In the genomic region with DNA sequence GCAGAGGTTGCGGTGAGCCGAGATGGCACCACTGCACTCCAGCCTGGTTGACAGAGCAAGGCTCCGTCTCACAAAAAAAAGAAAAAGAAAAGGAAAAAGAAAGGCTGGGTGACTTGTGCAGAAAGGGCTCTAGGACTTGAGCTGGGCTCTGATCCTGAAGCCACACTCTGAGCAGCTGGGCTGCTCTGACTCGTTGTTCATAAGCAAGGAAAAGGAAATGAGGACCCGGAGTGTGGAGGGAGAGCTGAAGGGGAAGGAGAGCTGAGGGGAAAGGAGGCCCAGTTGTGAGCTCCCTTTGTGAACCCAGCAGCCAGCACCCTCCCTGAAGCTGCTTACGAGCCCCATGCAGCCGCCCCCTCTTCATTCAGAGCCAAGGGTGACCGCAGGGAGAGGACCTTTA, we compare ENCODE assay signal across 13 cellular contexts. TPM values are rescaled to one million over a fixed set of nuclear protein-coding genes. Genes with fewer than 3 reads are reported as not detected.
DNase-seq lines count a peak whose midpoint lies in the region; ATAC-seq and TF ChIP-seq lines count a peak whose summit lies in the region.
"Had no signal": no experiment of that assay in that cellular context is flagged by ENCODE, and none has a peak within 500 bp of the region (broad histone marks: within the 10 kb centered on the region; RNA-seq: fewer than 3 reads in every experiment).

No MANE protein-coding gene starts in this region.

- H3K4me3 Mint-ChIP-seq in CD4-positive, alpha-beta memory T cell = peak overlapping the region in 7 of 8 donors; percentile 59 to 78 (median 66)
- H3K4me3 Mint-ChIP-seq in dendritic cell treated with granulocyte-macrophage colony-stimulating factor and Interleukin-4, amounts not matched to agents 40 ng/mL and 50 ng/mL, for 4 days = peak overlapping the region; percentile 2

- CTCF ChIA-PET in CD4-positive, alpha-beta memory T cell (lab: Charles Lee; ENCODE audit: partially characterized antibody) = interaction anchor here (0.9 to 22.8 kb wide), 12 partner anchors 13 to 236 kb away, joined by 3 to 493 read pairs (median 5); a partner anchor contains a TSS

- H3K79me2 ChIP-seq in MM.1S (ENCODE audit: low read length) = no peaks in the 10 kb centered on the region

- WGBS in psoas muscle, 3 donors = 73 to 79% (median 77%) methylated on average over 7 to 8 of the region's 8 CpGs

- 0 out of 2 replicates have a peak overlapping the region, but pooled peaks have one; percentile 45 for H2AFZ ChIP-seq in MM.1S (ENCODE audit: low read length)

- no peaks in the 10 kb centered on the region for H3K9me3 ChIP-seq in CD4-positive, alpha-beta memory T cell (ENCODE audit: control insufficient read depth in 1 of 2, low read length in 2 of 2)
- H3K9me3 ChIP-seq in MM.1S (replicated peaks; ENCODE audit: insufficient read depth, low read length) (no peaks in the 10 kb centered on the region), psoas muscle (no peaks in the 10 kb centered on the region)

- no peak for DNase-seq in CD4-positive, alpha-beta memory T cell
- DNase-seq in MM.1S (no peak), psoas muscle (no peak), NCI-H187 treated with DMSO at 0.1 percent for 48 hours (lab: John Stamatoyannopoulos, UW) (no peak), KBM-7 (no peak), SW 1271 (lab: John Stamatoyannopoulos, UW) (no peak)
- DNase-seq: DMS 273 treated with DMSO at 0.1 percent for 48 hours, foreskin melanocyte, HCEC 1CT, NCI-H526, T1000 had no signal

- peak overlapping the region; percentile 48; the same call in 1 of the 2 replicates for H3K4me2 ChIP-seq in MM.1S (ENCODE audit: low read depth, low read length)

- intact Hi-C loops in CD4-positive, alpha-beta memory T cell (cut with micrococcal nuclease) = loop anchor here (1.0 kb wide), 2 partner anchors 11 to 19 kb away; a partner anchor contains a TSS
- intact Hi-C loops in dendritic cell treated with granulocyte-macrophage colony-stimulating factor and Interleukin-4, amounts not matched to agents 40 ng/mL and 50 ng/mL, for 4 days (cut with micrococcal nuclease) = no loop called here
- intact Hi-C loops in psoas muscle (cut with DNase I) = no loop called here

- no peak overlapping the region for H3K9ac ChIP-seq in MM.1S (ENCODE audit: low read length)

- H3K27ac ChIP-seq in CD4-positive, alpha-beta memory T cell (ENCODE audit: low read depth, low read length) = peak overlapping the region; percentile 57
- H3K27ac ChIP-seq in MM.1S (ENCODE audit: low read length) = peak overlapping the region; percentile 63; the same call in 1 of the 2 replicates
- H3K27ac ChIP-seq in psoas muscle = peak overlapping the region; percentile 74

- no peaks in the 10 kb centered on the region for H4K20me1 ChIP-seq in MM.1S (ENCODE audit: insufficient read depth, low read length)

- peak overlapping the region; percentile 84 to 94 (median 92) for H3K27ac Mint-ChIP-seq in CD4-positive, alpha-beta memory T cell
- peak overlapping the region; percentile 59 for H3K27ac Mint-ChIP-seq in dendritic cell treated with granulocyte-macrophage colony-stimulating factor and Interleukin-4, amounts not matched to agents 40 ng/mL and 50 ng/mL, for 4 days

- H3K27me3 Mint-ChIP-seq in CD4-positive, alpha-beta memory T cell = no peaks in the 10 kb centered on the region
- H3K27me3 Mint-ChIP-seq in dendritic cell treated with granulocyte-macrophage colony-stimulating factor and Interleukin-4, amounts not matched to agents 40 ng/mL and 50 ng/mL, for 4 days = no peaks in the 10 kb centered on the region

- in situ Hi-C loops in KBM-7 (cut with MboI; ENCODE audit: low pct_unique_long_range_greater_than_20kb, low sequenced_read_pairs) = no loop called here

- POLR2A ChIA-PET in CD4-positive, alpha-beta memory T cell (lab: Charles Lee; ENCODE audit: partially characterized antibody) = interaction anchor here (0.9 to 12.8 kb wide), 14 partner anchors 9 to 88 kb away, joined by 3 to 247 read pairs (median 6); a partner anchor contains a TSS

- H3F3A ChIP-seq in MM.1S (ENCODE audit: insufficient read depth, low read length) = peaks cover 10% of the 10 kb centered on the region

- peaks cover 3 to 13% of the 10 kb centered on the region in 2 donors for H3K36me3 Mint-ChIP-seq in CD4-positive, alpha-beta memory T cell
- peaks cover 96% of the 10 kb centered on the region for H3K36me3 Mint-ChIP-seq in dendritic cell treated with granulocyte-macrophage colony-stimulating factor and Interleukin-4, amounts not matched to agents 40 ng/mL and 50 ng/mL, for 4 days (ENCODE audit: low read depth)

- H3K4me1 Mint-ChIP-seq in CD4-positive, alpha-beta memory T cell = peaks cover 25 to 70% (median 47%) of the 10 kb centered on the region in 4 donors
- peaks cover 69% of the 10 kb centered on the region for H3K4me1 Mint-ChIP-seq in dendritic cell treated with granulocyte-macrophage colony-stimulating factor and Interleukin-4, amounts not matched to agents 40 ng/mL and 50 ng/mL, for 4 days (ENCODE audit: low read depth)

- peak overlapping the region; percentile 1 to 23 for H3K4me3 ChIP-seq in CD4-positive, alpha-beta memory T cell (ENCODE audit: low read length in 2 of 2)
- H3K4me3 ChIP-seq in MM.1S (ENCODE audit: low read length) (no peak overlapping the region), psoas muscle (no peak overlapping the region)

- no peaks in the 10 kb centered on the region for H3K9me3 Mint-ChIP-seq in CD4-positive, alpha-beta memory T cell
- H3K9me3 Mint-ChIP-seq in dendritic cell treated with granulocyte-macrophage colony-stimulating factor and Interleukin-4, amounts not matched to agents 40 ng/mL and 50 ng/mL, for 4 days = no peaks in the 10 kb centered on the region

- TF ChIP-seq CTCF in MM.1S (IDR thresholded peaks at IDR 0.05; ENCODE audit: low read length) = no peak
- no peak for TF ChIP-seq CTCF in psoas muscle (IDR thresholded peaks at IDR 0.05)

- peaks cover 61% of the 10 kb centered on the region for H3K4me1 ChIP-seq in CD4-positive, alpha-beta memory T cell (ENCODE audit: insufficient read depth, low read length)
- H3K4me1 ChIP-seq in MM.1S (ENCODE audit: low read length) (peaks cover 23% of the 10 kb centered on the region), psoas muscle (peaks cover 24% of the 10 kb centered on the region)

- no peaks in the 10 kb centered on the region for H3K9me2 ChIP-seq in MM.1S (replicated peaks; ENCODE audit: insufficient read depth, low read length)

- ATAC-seq in psoas muscle (no peak), HG02973 (IDR thresholded peaks at IDR 0.05; ENCODE audit: unreplicated experiment) (no peak)

- peaks cover 4% of the 10 kb centered on the region for H3K36me3 ChIP-seq in CD4-positive, alpha-beta memory T cell (ENCODE audit: insufficient read depth, low read length)
- no peaks in the 10 kb centered on the region for H3K36me3 ChIP-seq in MM.1S (replicated peaks; ENCODE audit: insufficient read depth, low read length)
- H3K36me3 ChIP-seq in psoas muscle (ENCODE audit: insufficient read depth in 1 of 2, low read depth in 1 of 2) = peaks cover 0 to 76% of the 10 kb centered on the region in 2 donors

- H3K27me3 ChIP-seq in CD4-positive, alpha-beta memory T cell (ENCODE audit: insufficient read depth, low read length) = no peaks in the 10 kb centered on the region
- H3K27me3 ChIP-seq in MM.1S (replicated peaks; ENCODE audit: insufficient read depth, low read length) = no peaks in the 10 kb centered on the region
- no peaks in the 10 kb centered on the region for H3K27me3 ChIP-seq in psoas muscle (ENCODE audit: insufficient read depth in 3 of 3, low read length in 2 of 3)

RNA-seq across cellular contexts. Expression of a gene that starts 12.4 kb away (rescaled TPM):
- 10 to 100 TPM; 84.0 to 89.2 TPM for total RNA-seq in CD4-positive, alpha-beta memory T cell
- polyA plus RNA-seq in CD4-positive, alpha-beta memory T cell = 10 to 100 TPM; 17.6 to 30.3 TPM
- total RNA-seq in psoas muscle = 1 to 10 TPM; 1.4 to 2.4 (median 1.9) TPM
- under 1 TPM; 0.20 to 0.64 (median 0.34) TPM for polyA plus RNA-seq in psoas muscle

RNA-seq across cellular contexts. Expression of a gene that starts 18.5 kb away (rescaled TPM):
- 100 to 1,000 TPM; 108 to 109 TPM for total RNA-seq in CD4-positive, alpha-beta memory T cell
- polyA plus RNA-seq in CD4-positive, alpha-beta memory T cell = 10 to 100 TPM; 16.3 to 26.7 TPM
- total RNA-seq in psoas muscle = 10 to 100 TPM; 31.9 to 37.2 (median 33.1) TPM
- polyA plus RNA-seq in psoas muscle = 10 to 100 TPM; 30.2 to 39.4 (median 39.4) TPM

RNA-seq across cellular contexts. Expression of a gene that starts 31.4 kb away (rescaled TPM):
- 1 to 10 TPM; 7.3 to 9.8 TPM for total RNA-seq in CD4-positive, alpha-beta memory T cell
- 1 to 10 TPM in 1 of 2 donors, under 1 TPM in 1; 0.38 to 7.1 TPM for polyA plus RNA-seq in CD4-positive, alpha-beta memory T cell
- total RNA-seq in psoas muscle = 10 to 100 TPM in 3 of 4 donors, 1 to 10 TPM in 1; 9.0 to 13.0 (median 12.3) TPM
- polyA plus RNA-seq in psoas muscle = 10 to 100 TPM in 2 of 3 donors, 1 to 10 TPM in 1; 9.8 to 37.9 (median 24.4) TPM

RNA-seq across cellular contexts. Expression of a gene that starts 47.2 kb away (rescaled TPM):
- 1 to 10 TPM in 1 of 2 experiments, not detected in 1; 1.0 TPM for total RNA-seq in CD4-positive, alpha-beta memory T cell
- not detected for polyA plus RNA-seq in CD4-positive, alpha-beta memory T cell
- not detected for total RNA-seq in psoas muscle
- polyA plus RNA-seq in psoas muscle = under 1 TPM in 2 of 3 donors, not detected in 1; 0.06 to 0.35 TPM

RNA-seq across cellular contexts. Expression of a gene that starts 48.3 kb away (rescaled TPM):
- 10 to 100 TPM; 64.8 to 68.7 TPM for total RNA-seq in CD4-positive, alpha-beta memory T cell
- 100 to 1,000 TPM; 315 to 358 TPM for polyA plus RNA-seq in CD4-positive, alpha-beta memory T cell
- total RNA-seq in psoas muscle = 1,000 to 10,000 TPM in 1 of 4 donors, 100 to 1,000 TPM in 3; 434 to 1,013 (median 908) TPM
- 1,000 to 10,000 TPM in 2 of 3 donors, 100 to 1,000 TPM in 1; 717 to 1,817 (median 1,077) TPM for polyA plus RNA-seq in psoas muscle

Comparison
In these comparisons a context has a peak if more than half of its experiments do, and no peak if none do; other contexts are left out.
1. H3K4me3 ChIP-seq: peak in CD4-positive, alpha-beta memory T cell (2 of 2); none in MM.1S (single experiment) and psoas muscle (single experiment).
2. RNA of a gene that starts 12.4 kb away (total RNA-seq): 84.0 to 89.2 TPM in CD4-positive, alpha-beta memory T cell; 1.4 to 2.4 TPM in psoas muscle; every median in the first group is over 10 times any median in the second.
3. Peak in every context shown above with its lines, with median percentiles within 50 percentile points of each other: H3K27ac ChIP-seq.